Comparison of ENCODE assay signal across 2 cellular contexts in the genomic region with DNA sequence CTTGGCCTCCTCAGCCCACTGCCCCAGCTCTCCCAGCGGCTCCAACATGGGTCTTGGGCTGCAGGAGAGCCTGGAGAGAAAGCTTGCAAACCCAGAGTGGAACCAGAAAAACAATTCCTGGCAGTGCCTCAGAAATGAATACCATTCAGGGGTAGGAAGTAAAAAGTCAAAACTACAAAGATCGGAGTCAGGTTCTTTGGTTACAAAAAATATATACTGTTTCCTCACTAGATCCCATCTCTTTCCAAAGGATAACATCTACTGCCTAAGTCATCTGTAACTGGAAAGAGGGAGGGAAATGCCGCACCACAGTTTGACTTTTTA.
TF ChIP-seq lines count a peak whose summit lies in the region.

No MANE protein-coding gene starts in this region.

TF ChIP-seq in SK-N-SH, 30 proteins besides CTCF, POLR2A, EP300 and RAD21 (continued from another document):
- TF ChIP-seq, protein P1, sequence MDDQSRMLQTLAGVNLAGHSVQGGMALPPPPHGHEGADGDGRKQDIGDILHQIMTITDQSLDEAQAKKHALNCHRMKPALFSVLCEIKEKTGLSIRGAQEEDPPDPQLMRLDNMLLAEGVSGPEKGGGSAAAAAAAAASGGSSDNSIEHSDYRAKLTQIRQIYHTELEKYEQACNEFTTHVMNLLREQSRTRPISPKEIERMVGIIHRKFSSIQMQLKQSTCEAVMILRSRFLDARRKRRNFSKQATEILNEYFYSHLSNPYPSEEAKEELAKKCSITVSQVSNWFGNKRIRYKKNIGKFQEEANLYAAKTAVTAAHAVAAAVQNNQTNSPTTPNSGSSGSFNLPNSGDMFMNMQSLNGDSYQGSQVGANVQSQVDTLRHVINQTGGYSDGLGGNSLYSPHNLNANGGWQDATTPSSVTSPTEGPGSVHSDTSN (IDR thresholded peaks at IDR 0.05): no peak
- TF ChIP-seq FOSL2 (IDR thresholded peaks at IDR 0.05; ENCODE audit: borderline replicate concordance, low read depth) (no peak), ELF1 (IDR thresholded peaks at IDR 0.05) (no peak), YY1 (IDR thresholded peaks at IDR 0.05; ENCODE audit: low read depth) (no peak), MXI1 (IDR thresholded peaks at IDR 0.05; ENCODE audit: low read depth, low read length) (no peak), SMC3 (IDR thresholded peaks at IDR 0.05; ENCODE audit: low read depth, low read length) (no peak), RXRA (IDR thresholded peaks at IDR 0.05; ENCODE audit: borderline replicate concordance, low read depth) (no peak), RFX5 (IDR thresholded peaks at IDR 0.05; ENCODE audit: low read length) (no peak)
- TF ChIP-seq, protein P2, sequence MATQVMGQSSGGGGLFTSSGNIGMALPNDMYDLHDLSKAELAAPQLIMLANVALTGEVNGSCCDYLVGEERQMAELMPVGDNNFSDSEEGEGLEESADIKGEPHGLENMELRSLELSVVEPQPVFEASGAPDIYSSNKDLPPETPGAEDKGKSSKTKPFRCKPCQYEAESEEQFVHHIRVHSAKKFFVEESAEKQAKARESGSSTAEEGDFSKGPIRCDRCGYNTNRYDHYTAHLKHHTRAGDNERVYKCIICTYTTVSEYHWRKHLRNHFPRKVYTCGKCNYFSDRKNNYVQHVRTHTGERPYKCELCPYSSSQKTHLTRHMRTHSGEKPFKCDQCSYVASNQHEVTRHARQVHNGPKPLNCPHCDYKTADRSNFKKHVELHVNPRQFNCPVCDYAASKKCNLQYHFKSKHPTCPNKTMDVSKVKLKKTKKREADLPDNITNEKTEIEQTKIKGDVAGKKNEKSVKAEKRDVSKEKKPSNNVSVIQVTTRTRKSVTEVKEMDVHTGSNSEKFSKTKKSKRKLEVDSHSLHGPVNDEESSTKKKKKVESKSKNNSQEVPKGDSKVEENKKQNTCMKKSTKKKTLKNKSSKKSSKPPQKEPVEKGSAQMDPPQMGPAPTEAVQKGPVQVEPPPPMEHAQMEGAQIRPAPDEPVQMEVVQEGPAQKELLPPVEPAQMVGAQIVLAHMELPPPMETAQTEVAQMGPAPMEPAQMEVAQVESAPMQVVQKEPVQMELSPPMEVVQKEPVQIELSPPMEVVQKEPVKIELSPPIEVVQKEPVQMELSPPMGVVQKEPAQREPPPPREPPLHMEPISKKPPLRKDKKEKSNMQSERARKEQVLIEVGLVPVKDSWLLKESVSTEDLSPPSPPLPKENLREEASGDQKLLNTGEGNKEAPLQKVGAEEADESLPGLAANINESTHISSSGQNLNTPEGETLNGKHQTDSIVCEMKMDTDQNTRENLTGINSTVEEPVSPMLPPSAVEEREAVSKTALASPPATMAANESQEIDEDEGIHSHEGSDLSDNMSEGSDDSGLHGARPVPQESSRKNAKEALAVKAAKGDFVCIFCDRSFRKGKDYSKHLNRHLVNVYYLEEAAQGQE (IDR thresholded peaks at IDR 0.05; ENCODE audit: low read depth, low read length): no peak
- TF ChIP-seq, protein P3, sequence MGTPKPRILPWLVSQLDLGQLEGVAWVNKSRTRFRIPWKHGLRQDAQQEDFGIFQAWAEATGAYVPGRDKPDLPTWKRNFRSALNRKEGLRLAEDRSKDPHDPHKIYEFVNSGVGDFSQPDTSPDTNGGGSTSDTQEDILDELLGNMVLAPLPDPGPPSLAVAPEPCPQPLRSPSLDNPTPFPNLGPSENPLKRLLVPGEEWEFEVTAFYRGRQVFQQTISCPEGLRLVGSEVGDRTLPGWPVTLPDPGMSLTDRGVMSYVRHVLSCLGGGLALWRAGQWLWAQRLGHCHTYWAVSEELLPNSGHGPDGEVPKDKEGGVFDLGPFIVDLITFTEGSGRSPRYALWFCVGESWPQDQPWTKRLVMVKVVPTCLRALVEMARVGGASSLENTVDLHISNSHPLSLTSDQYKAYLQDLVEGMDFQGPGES (IDR thresholded peaks at IDR 0.05; ENCODE audit: low read depth, low read length): no peak
- TF ChIP-seq, protein P4, sequence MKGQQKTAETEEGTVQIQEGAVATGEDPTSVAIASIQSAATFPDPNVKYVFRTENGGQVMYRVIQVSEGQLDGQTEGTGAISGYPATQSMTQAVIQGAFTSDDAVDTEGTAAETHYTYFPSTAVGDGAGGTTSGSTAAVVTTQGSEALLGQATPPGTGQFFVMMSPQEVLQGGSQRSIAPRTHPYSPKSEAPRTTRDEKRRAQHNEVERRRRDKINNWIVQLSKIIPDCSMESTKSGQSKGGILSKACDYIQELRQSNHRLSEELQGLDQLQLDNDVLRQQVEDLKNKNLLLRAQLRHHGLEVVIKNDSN (IDR thresholded peaks at IDR 0.05; ENCODE audit: borderline replicate concordance, low read depth): no peak

TF ChIP-seq in SK-N-SH treated with all-trans-retinoic acid at 6 μM for 48 hours, 23 proteins besides CTCF, POLR2A, EP300 and RAD21 (continued from another document):
- TF ChIP-seq, protein P5, sequence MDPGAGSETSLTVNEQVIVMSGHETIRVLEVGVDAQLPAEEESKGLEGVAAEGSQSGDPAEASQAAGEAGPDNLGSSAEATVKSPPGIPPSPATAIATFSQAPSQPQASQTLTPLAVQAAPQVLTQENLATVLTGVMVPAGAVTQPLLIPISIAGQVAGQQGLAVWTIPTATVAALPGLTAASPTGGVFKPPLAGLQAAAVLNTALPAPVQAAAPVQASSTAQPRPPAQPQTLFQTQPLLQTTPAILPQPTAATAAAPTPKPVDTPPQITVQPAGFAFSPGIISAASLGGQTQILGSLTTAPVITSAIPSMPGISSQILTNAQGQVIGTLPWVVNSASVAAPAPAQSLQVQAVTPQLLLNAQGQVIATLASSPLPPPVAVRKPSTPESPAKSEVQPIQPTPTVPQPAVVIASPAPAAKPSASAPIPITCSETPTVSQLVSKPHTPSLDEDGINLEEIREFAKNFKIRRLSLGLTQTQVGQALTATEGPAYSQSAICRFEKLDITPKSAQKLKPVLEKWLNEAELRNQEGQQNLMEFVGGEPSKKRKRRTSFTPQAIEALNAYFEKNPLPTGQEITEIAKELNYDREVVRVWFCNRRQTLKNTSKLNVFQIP (CRISPR knock-in tag; IDR thresholded peaks at IDR 0.05; ENCODE audit: borderline replicate concordance, low read depth): no peak
- TF ChIP-seq ZFP30 (CRISPR knock-in tag; IDR thresholded peaks at IDR 0.05): no peak
- no peak for TF ChIP-seq CSDC2 (CRISPR knock-in tag; IDR thresholded peaks at IDR 0.05)
- TF ChIP-seq SNAI2 (CRISPR knock-in tag; IDR thresholded peaks at IDR 0.05): no peak
- no peak for TF ChIP-seq BACH2 (CRISPR knock-in tag; IDR thresholded peaks at IDR 0.05; ENCODE audit: borderline replicate concordance)
- TF ChIP-seq, protein P6, sequence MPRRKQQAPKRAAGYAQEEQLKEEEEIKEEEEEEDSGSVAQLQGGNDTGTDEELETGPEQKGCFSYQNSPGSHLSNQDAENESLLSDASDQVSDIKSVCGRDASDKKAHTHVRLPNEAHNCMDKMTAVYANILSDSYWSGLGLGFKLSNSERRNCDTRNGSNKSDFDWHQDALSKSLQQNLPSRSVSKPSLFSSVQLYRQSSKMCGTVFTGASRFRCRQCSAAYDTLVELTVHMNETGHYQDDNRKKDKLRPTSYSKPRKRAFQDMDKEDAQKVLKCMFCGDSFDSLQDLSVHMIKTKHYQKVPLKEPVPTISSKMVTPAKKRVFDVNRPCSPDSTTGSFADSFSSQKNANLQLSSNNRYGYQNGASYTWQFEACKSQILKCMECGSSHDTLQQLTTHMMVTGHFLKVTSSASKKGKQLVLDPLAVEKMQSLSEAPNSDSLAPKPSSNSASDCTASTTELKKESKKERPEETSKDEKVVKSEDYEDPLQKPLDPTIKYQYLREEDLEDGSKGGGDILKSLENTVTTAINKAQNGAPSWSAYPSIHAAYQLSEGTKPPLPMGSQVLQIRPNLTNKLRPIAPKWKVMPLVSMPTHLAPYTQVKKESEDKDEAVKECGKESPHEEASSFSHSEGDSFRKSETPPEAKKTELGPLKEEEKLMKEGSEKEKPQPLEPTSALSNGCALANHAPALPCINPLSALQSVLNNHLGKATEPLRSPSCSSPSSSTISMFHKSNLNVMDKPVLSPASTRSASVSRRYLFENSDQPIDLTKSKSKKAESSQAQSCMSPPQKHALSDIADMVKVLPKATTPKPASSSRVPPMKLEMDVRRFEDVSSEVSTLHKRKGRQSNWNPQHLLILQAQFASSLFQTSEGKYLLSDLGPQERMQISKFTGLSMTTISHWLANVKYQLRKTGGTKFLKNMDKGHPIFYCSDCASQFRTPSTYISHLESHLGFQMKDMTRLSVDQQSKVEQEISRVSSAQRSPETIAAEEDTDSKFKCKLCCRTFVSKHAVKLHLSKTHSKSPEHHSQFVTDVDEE (CRISPR knock-in tag; IDR thresholded peaks at IDR 0.05): no peak
- TF ChIP-seq ZFP3 (CRISPR knock-in tag; IDR thresholded peaks at IDR 0.05): no peak
- TF ChIP-seq, protein P7, sequence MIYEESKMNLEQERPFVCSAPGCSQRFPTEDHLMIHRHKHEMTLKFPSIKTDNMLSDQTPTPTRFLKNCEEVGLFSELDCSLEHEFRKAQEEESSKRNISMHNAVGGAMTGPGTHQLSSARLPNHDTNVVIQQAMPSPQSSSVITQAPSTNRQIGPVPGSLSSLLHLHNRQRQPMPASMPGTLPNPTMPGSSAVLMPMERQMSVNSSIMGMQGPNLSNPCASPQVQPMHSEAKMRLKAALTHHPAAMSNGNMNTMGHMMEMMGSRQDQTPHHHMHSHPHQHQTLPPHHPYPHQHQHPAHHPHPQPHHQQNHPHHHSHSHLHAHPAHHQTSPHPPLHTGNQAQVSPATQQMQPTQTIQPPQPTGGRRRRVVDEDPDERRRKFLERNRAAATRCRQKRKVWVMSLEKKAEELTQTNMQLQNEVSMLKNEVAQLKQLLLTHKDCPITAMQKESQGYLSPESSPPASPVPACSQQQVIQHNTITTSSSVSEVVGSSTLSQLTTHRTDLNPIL (CRISPR knock-in tag; IDR thresholded peaks at IDR 0.05; ENCODE audit: low read depth): no peak
